In the genomic region with DNA sequence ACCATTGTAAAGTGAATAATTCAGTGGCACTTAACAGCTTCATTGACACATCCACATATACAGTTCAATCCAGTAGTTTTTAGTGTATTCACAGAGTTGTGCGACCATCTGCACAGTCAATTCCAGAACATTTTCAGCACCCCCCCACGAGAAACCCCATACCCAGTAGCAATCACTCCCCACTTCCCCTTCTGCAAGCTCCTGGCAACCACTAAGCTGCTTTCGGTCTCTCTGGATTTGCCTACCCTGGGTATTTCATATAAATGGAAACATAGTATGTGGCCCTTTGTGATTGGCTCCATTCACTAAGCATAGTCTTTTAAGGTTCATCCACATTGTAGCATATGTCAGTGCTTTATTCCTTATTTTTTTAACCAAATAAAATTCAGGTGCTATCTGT, we compare ENCODE assay signal across 7 cellular contexts.
DNase-seq lines count a peak whose midpoint lies in the region; ATAC-seq lines count a peak whose summit lies in the region.

No MANE protein-coding gene starts in this region.

- peaks cover 83% of the 10 kb centered on the region for H3K36me3 Mint-ChIP-seq in dendritic cell treated with granulocyte-macrophage colony-stimulating factor and Interleukin-4, amounts not matched to agents 40 ng/mL and 50 ng/mL, for 4 days (ENCODE audit: low read depth)

- intact Hi-C loops in dendritic cell treated with granulocyte-macrophage colony-stimulating factor and Interleukin-4, amounts not matched to agents 40 ng/mL and 50 ng/mL, for 4 days (cut with micrococcal nuclease): loop anchor here (10.0 kb wide), 1 partner anchor 653 kb away; a partner anchor contains a TSS

- H3K4me1 Mint-ChIP-seq in dendritic cell treated with granulocyte-macrophage colony-stimulating factor and Interleukin-4, amounts not matched to agents 40 ng/mL and 50 ng/mL, for 4 days (ENCODE audit: low read depth): peaks cover 47% of the 10 kb centered on the region

- no peaks in the 10 kb centered on the region for H3K27me3 Mint-ChIP-seq in dendritic cell treated with granulocyte-macrophage colony-stimulating factor and Interleukin-4, amounts not matched to agents 40 ng/mL and 50 ng/mL, for 4 days

- DNase-seq in DMS53 treated with DMSO at 0.1 percent for 48 hours (lab: John Stamatoyannopoulos, UW; ENCODE audit: unreplicated experiment) (no peak), iPS-NIHi7 (ENCODE audit: extremely low spot score) (no peak), GM19238 (ENCODE audit: insufficient read length, low spot score) (no peak)

- peak; percentile 85 for ATAC-seq in GM18868 (IDR thresholded peaks at IDR 0.05; ENCODE audit: unreplicated experiment)
- ATAC-seq in GM21529 (IDR thresholded peaks at IDR 0.05; ENCODE audit: unreplicated experiment): peak; percentile 67
- peak; percentile 77 for ATAC-seq in HG03442 (IDR thresholded peaks at IDR 0.05; ENCODE audit: unreplicated experiment)

- H3K9me3 Mint-ChIP-seq in dendritic cell treated with granulocyte-macrophage colony-stimulating factor and Interleukin-4, amounts not matched to agents 40 ng/mL and 50 ng/mL, for 4 days: no peaks in the 10 kb centered on the region

- no peak overlapping the region for H3K4me3 Mint-ChIP-seq in dendritic cell treated with granulocyte-macrophage colony-stimulating factor and Interleukin-4, amounts not matched to agents 40 ng/mL and 50 ng/mL, for 4 days

- H3K27ac Mint-ChIP-seq in dendritic cell treated with granulocyte-macrophage colony-stimulating factor and Interleukin-4, amounts not matched to agents 40 ng/mL and 50 ng/mL, for 4 days: peak overlapping the region; percentile 46
